ENCODE assay signal across 8 cellular contexts in the genomic region with DNA sequence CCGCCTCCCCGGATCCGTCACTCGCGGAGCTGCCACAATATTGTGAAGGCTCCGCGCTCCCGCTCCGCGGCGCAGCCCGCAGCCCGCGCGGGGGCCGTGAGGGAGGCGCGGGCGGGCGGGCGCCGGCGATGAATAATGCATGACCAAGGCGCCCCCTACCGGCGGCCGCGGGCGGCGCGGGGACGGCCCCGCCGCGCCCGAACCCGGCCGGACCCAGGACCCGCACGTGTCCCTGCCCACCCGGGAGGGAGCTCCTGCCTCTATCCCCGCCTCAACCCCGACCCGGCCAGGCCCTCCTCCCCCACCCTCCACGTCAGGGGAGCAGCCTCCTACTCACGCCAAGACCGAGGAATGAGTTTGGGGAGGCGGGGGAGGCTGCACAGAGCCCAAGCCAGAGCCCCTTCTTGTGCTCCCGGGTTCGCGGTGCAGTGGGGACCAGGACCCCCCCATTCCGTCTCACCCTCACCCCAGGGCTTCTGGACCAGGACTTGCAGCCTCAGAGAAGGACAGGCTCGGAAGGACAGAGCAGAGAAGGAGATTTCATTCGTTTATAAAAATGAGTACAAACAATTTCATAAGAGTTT.
DNase-seq lines count a peak whose midpoint lies in the region; ATAC-seq and TF ChIP-seq lines count a peak whose summit lies in the region.

No MANE protein-coding gene starts in this region.

- H3K9me3 ChIP-seq in OCI-LY1 (ENCODE audit: low read length) (no peaks in the 10 kb centered on the region), neutrophil (no peaks in the 10 kb centered on the region), testis (no peaks in the 10 kb centered on the region)

- peak; percentile 49 for ATAC-seq in GM21515 (IDR thresholded peaks at IDR 0.05; ENCODE audit: unreplicated experiment)

- POLR2A ChIA-PET in BJ (lab: Charles Lee) = no interaction called here

- H3K27ac ChIP-seq in OCI-LY1 (ENCODE audit: low read depth, low read length, poor library complexity, severe bottlenecking) (no peak overlapping the region), neutrophil (no peak overlapping the region), testis (no peak overlapping the region)

- no peak overlapping the region for H2AFZ ChIP-seq in OCI-LY1 (ENCODE audit: low read length)

- peak overlapping the region; percentile 41 for H3K4me3 ChIP-seq in BJ (ENCODE audit: low read depth, low read length)
- H3K4me3 ChIP-seq in OCI-LY1 (ENCODE audit: low read depth, low read length, poor library complexity, severe bottlenecking) = no peak overlapping the region
- peak overlapping the region; percentile 58 for H3K4me3 ChIP-seq in fibroblast of the aortic adventitia (ENCODE audit: low read depth, low read length)
- H3K4me3 ChIP-seq in neutrophil (ENCODE audit: low read depth in 1 of 2, low read length in 1 of 2) = no peak overlapping the region
- peak overlapping the region; percentile 45 to 48 for H3K4me3 ChIP-seq in testis

- no peaks in the 10 kb centered on the region for H3K9me2 ChIP-seq in OCI-LY1 (ENCODE audit: low read depth, low read length)

- 2 to 4% methylated on average over 6 to 54 of the region's 54 CpGs for WGBS in testis, 2 donors

- TF ChIP-seq CTCF in BJ (IDR thresholded peaks at IDR 0.05; ENCODE audit: insufficient read depth, low read depth, low read length) (0 out of 2 replicates have a peak, but pooled peaks have one; percentile 4), OCI-LY1 (IDR thresholded peaks at IDR 0.05; ENCODE audit: low read length) (peak; percentile 43), fibroblast of the aortic adventitia (IDR thresholded peaks at IDR 0.05; ENCODE audit: insufficient read depth, low read length) (peak; percentile 39), neutrophil (IDR thresholded peaks at IDR 0.05) (peak; percentile 64), testis (IDR thresholded peaks at IDR 0.05) (peak; percentile 72 to 87 (median 85))

- H4K20me1 ChIP-seq in OCI-LY1 (ENCODE audit: insufficient read depth, low read length) = no peaks in the 10 kb centered on the region

- CTCF ChIA-PET in BJ (lab: Yijun Ruan, JAX) = interaction anchor here (0.6 to 7.1 kb wide), 15 partner anchors 8 to 490 kb away, joined by 3 to 99 read pairs (median 3); a partner anchor contains a TSS

- no peak for TF ChIP-seq POLR2A in testis (IDR thresholded peaks at IDR 0.05)

- intact Hi-C loops in testis (cut with DNase I; ENCODE audit: low total_unique reads) = loop anchor here (5.0 kb wide), 1 partner anchor 365 kb away; no protein-coding TSS in a partner anchor

- H3F3A ChIP-seq in OCI-LY1 (ENCODE audit: insufficient read depth, low read length) = no peaks in the 10 kb centered on the region

- peak overlapping the region; percentile 54; the same call in 1 of the 2 replicates for H3K4me2 ChIP-seq in OCI-LY1 (ENCODE audit: low read length)

- no peak overlapping the region for H3K9ac ChIP-seq in OCI-LY1 (ENCODE audit: low read length)

- H3K4me1 ChIP-seq in OCI-LY1 (ENCODE audit: insufficient read depth, low read length, severe bottlenecking) (no peaks in the 10 kb centered on the region), neutrophil (ENCODE audit: control insufficient read depth in 1 of 2, insufficient read depth in 1 of 2, low read depth in 1 of 2, low read length in 1 of 2) (peaks cover 0 to 7% of the 10 kb centered on the region in 2 experiments), testis (peaks cover 11% of the 10 kb centered on the region)

- H3K79me2 ChIP-seq in OCI-LY1 (ENCODE audit: insufficient read depth, low read length) = no peaks in the 10 kb centered on the region

- no peak for DNase-seq in BJ (ENCODE audit: low read depth)
- DNase-seq in activated T-cell treated with anti-CD3 and anti-CD28 coated beads, Interleukin-2, amount 50 U/mL, for 48 hours = peak; percentile 69 to 72
- DNase-seq in fibroblast of the aortic adventitia (ENCODE audit: low read depth) = no peak
- DNase-seq in testis = peak; percentile 79
- DNase-seq in epidermal melanocyte (ENCODE audit: insufficient read length, low spot score) = no peak

- H3K27me3 ChIP-seq in BJ (ENCODE audit: control insufficient read depth, insufficient read depth, low read length) = peaks cover 21% of the 10 kb centered on the region
- peaks cover 10% of the 10 kb centered on the region; the same call in 1 of the 2 replicates for H3K27me3 ChIP-seq in OCI-LY1 (ENCODE audit: insufficient read depth, low read length)
- H3K27me3 ChIP-seq in neutrophil = peaks cover 87% of the 10 kb centered on the region
- no peaks in the 10 kb centered on the region for H3K27me3 ChIP-seq in testis

- H3K36me3 ChIP-seq in BJ (ENCODE audit: control insufficient read depth, insufficient read depth, low read length) (no peaks in the 10 kb centered on the region), OCI-LY1 (ENCODE audit: insufficient read depth, low read length) (no peaks in the 10 kb centered on the region), neutrophil (no peaks in the 10 kb centered on the region), testis (ENCODE audit: low read depth, missing control alignments) (no peaks in the 10 kb centered on the region)

Comparison
In these comparisons a context has a peak if more than half of its experiments do, and no peak if none do; other contexts are left out.
1. DNase-seq: peak in activated T-cell treated with anti-CD3 and anti-CD28 coated beads, Interleukin-2, amount 50 U/mL, for 48 hours (2 of 2) and testis (single experiment); none in BJ (single experiment), fibroblast of the aortic adventitia (single experiment) and epidermal melanocyte (single experiment).
2. H3K4me3 ChIP-seq: peak in BJ (single experiment), fibroblast of the aortic adventitia (single experiment) and testis (2 of 2); none in OCI-LY1 (single experiment) and neutrophil (0 of 2).
3. CTCF ChIP-seq: peak in every context shown above with its lines; median percentile 85 in testis; 64 in neutrophil; 43 in OCI-LY1; 39 in fibroblast of the aortic adventitia; 4 in BJ.